ENCODE assay signal across 11 cellular contexts in the genomic region with DNA sequence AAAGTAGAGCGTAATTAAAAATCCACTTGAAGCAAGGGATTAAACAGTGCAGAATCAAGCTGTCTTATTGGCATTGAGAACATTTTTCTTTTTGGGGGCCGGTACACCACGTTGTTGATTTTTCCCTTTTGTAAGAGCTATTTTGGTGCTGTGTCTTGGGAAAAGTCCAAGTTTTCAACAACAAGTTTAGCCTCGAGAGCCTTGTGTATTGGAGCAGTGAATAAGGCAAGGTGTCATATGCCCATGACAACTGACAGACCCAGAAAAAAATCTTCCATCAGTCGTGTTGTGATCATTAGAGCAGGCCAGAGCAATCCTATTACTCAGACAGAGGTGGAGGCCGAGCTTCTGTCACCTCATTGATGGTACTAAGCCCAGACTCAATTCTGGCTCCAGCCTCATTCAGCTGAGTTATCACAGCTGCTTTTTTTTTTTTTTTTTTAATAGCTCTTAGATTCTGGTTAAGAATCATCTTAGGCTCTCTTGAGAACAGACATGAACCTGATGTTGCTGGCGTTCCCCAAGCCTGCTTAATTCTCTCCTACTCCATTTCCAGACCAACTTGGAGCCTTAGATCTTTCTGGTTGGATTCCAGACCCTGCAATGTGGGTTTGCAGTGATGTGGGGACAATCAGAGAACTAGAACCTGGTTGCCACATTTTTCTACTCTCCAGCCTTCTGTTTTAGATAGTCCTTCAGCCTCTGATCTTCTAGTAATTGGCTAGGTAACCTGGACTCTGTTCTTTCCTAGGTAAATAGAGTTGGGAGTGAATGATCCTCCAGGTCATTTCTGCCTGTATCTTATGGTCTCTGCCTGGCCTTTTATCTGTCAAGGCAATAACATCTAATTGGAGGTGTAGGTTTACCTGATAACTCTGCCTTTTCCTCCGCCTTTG. TPM values are rescaled to one million over a fixed set of nuclear protein-coding genes. Genes with fewer than 3 reads are reported as not detected.
DNase-seq lines count a peak whose midpoint lies in the region; ATAC-seq and TF ChIP-seq lines count a peak whose summit lies in the region.
"Had no signal": no experiment of that assay in that cellular context is flagged by ENCODE, and none has a peak within 500 bp of the region (broad histone marks: within the 10 kb centered on the region; RNA-seq: fewer than 3 reads in every experiment).

No MANE protein-coding gene starts in this region.

- TF ChIP-seq CTCF in body of pancreas (IDR thresholded peaks at IDR 0.05) (no peak), spleen (IDR thresholded peaks at IDR 0.05 in 8 of 11, conservative IDR thresholded peaks at IDR 0.05 in 3 of 11) (no peak)

- H3K9me3 Mint-ChIP-seq in activated naive CD4-positive, alpha-beta T cell treated with anti-CD3 and anti-CD28 coated beads, Interleukin-2, amount 50 U/mL, for 72 hours = no peaks in the 10 kb centered on the region

- DNase-seq in LHCN-M2 (ENCODE audit: low read depth) (peak; percentile 70), body of pancreas (peak in 3 of 4 donors; percentile 22 to 34 (median 28)), left kidney (ENCODE audit: low read depth, low spot score) (peak; percentile 22), spleen (no peak), globus pallidus (ENCODE audit: low spot score) (no peak)
- DNase-seq in activated naive CD4-positive, alpha-beta T cell treated with anti-CD3 and anti-CD28 coated beads, Interleukin-2, amount 50 U/mL, for 72 hours (ENCODE audit: low spot score in 2 of 2) = no peak
- DNase-seq: SHP77 had no signal

- H3K27ac ChIP-seq in body of pancreas (peak overlapping the region in 1 of 4 donors; percentile 7), spleen (peak overlapping the region in 5 of 8 donors; percentile 5 to 36 (median 12))
- H3K27ac ChIP-seq: KMS-11 had no signal

- no peak for TF ChIP-seq POLR2A in body of pancreas (IDR thresholded peaks at IDR 0.05)
- no peak for TF ChIP-seq POLR2A in spleen (IDR thresholded peaks at IDR 0.05)

- no peak overlapping the region for H3K27ac Mint-ChIP-seq in activated naive CD4-positive, alpha-beta T cell treated with anti-CD3 and anti-CD28 coated beads, Interleukin-2, amount 50 U/mL, for 72 hours

- intact Hi-C loops in body of pancreas (cut with DNase I) (loop anchor here (10.0 kb wide), 1 partner anchor 170 kb away; no protein-coding TSS in a partner anchor), spleen (cut with DNase I; ENCODE audit: low total_unique reads) (no loop called here)

- peak; percentile 52 for ATAC-seq in body of pancreas
- no peak for ATAC-seq in GM19397 (IDR thresholded peaks at IDR 0.05; ENCODE audit: unreplicated experiment)
- ATAC-seq in activated naive CD4-positive, alpha-beta T cell treated with anti-CD3 and anti-CD28 coated beads, Interleukin-2, amount 50 U/mL, for 72 hours = no peak
- ATAC-seq in GM18907 (IDR thresholded peaks at IDR 0.05; ENCODE audit: unreplicated experiment) = no peak

- H3K9me3 ChIP-seq in body of pancreas = no peaks in the 10 kb centered on the region
- no peaks in the 10 kb centered on the region for H3K9me3 ChIP-seq in spleen

- no peaks in the 10 kb centered on the region for H3K36me3 Mint-ChIP-seq in activated naive CD4-positive, alpha-beta T cell treated with anti-CD3 and anti-CD28 coated beads, Interleukin-2, amount 50 U/mL, for 72 hours

- H3K36me3 ChIP-seq in body of pancreas (replicated peaks in 1 of 2; ENCODE audit: insufficient read depth in 1 of 2, low read depth in 2 of 2) (no peaks in the 10 kb centered on the region), spleen (no peaks in the 10 kb centered on the region)

- H3K27me3 ChIP-seq in body of pancreas = no peaks in the 10 kb centered on the region
- H3K27me3 ChIP-seq in spleen (replicated peaks in 1 of 7) = peaks cover 0 to 2% (median 0%) of the 10 kb centered on the region in 7 donors

- H3K4me1 ChIP-seq in body of pancreas = peaks cover 13% of the 10 kb centered on the region
- H3K4me1 ChIP-seq in spleen = peaks cover 0 to 13% (median 3%) of the 10 kb centered on the region in 6 donors

- WGBS in body of pancreas, 2 donors = 28 to 37% methylated on average over 8 of the region's 8 CpGs
- WGBS in spleen, 5 donors = 62 to 82% (median 67%) methylated on average over 8 of the region's 8 CpGs

- H3K4me3 ChIP-seq in body of pancreas = no peak overlapping the region
- H3K4me3 ChIP-seq in spleen = no peak overlapping the region

RNA-seq across cellular contexts. Expression of gene MOGAT1, which starts 43.2 kb away (rescaled TPM):
- total RNA-seq in LHCN-M2 (2014; rRNA removed) (not detected in 2 replicates), body of pancreas (1 to 10 TPM in 1 of 2 donors, not detected in 1; 1.8 TPM), spleen (not detected)
- polyA plus RNA-seq in LHCN-M2 (2012) = not detected
- polyA plus RNA-seq in spleen = under 1 TPM in 1 of 3 donors, not detected in 2; 0.06 TPM
- not detected for total RNA-seq in activated naive CD4-positive, alpha-beta T cell treated with anti-CD3 and anti-CD28 coated beads, Interleukin-2, amount 50 U/mL, for 72 hours
- total RNA-seq: NCI-H460 had no signal

RNA-seq across cellular contexts. Expression of gene FARSB, which starts 58.7 kb away (rescaled TPM):
- total RNA-seq in LHCN-M2 (2014; rRNA removed) (39.1 and 43.8 TPM in 2 replicates), body of pancreas (10 to 100 TPM in 1 of 2 donors, 1 to 10 TPM in 1; 7.6 to 11.4 TPM), spleen (10 to 100 TPM in 5 of 7 donors, 1 to 10 TPM in 2; 7.8 to 17.4 (median 12.6) TPM)
- polyA plus RNA-seq in LHCN-M2 (2012) = 25.3 TPM
- polyA plus RNA-seq in spleen = 10 to 100 TPM; 12.0 to 14.1 (median 13.5) TPM
- total RNA-seq in activated naive CD4-positive, alpha-beta T cell treated with anti-CD3 and anti-CD28 coated beads, Interleukin-2, amount 50 U/mL, for 72 hours = 10 to 100 TPM; 30.8 to 39.5 TPM

Comparison
In these comparisons a context has a peak if more than half of its experiments do, and no peak if none do; other contexts are left out.
1. DNase-seq: peak in LHCN-M2 (single experiment), body of pancreas (3 of 4) and left kidney (single experiment); none in spleen (single experiment), globus pallidus (single experiment) and activated naive CD4-positive, alpha-beta T cell treated with anti-CD3 and anti-CD28 coated beads, Interleukin-2, amount 50 U/mL, for 72 hours (0 of 2).